Comparison of ENCODE assay signal across 17 cellular contexts in genomic region chr12:71655495-71655894, GRCh38. TPM values are rescaled to one million over a fixed set of nuclear protein-coding genes. Genes with fewer than 3 reads are reported as not detected.
A peak's percentile ranks its signal among the peaks of the same experiment; 100 is the strongest.
DNase-seq lines count a peak whose midpoint lies in the region; ATAC-seq and TF ChIP-seq lines count a peak whose summit lies in the region.
"Had no signal": no experiment of that assay in that cellular context is flagged by ENCODE, and none has a peak within 500 bp of the region (broad histone marks: within the 10 kb centered on the region; RNA-seq: fewer than 3 reads in every experiment).

No MANE protein-coding gene starts in this region.

- no peak overlapping the region for H3K4me3 ChIP-seq in CD8-positive, alpha-beta T cell (ENCODE audit: low read depth, low read length)
- H3K4me3 ChIP-seq in hepatocyte: no peak overlapping the region
- H3K4me3 ChIP-seq in prostate gland: no peak overlapping the region
- H3K4me3 ChIP-seq: adrenal gland, SK-N-MC had no signal

- H3K4me1 Mint-ChIP-seq in CD14-positive monocyte: peaks cover 18% of the 10 kb centered on the region
- H3K4me1 Mint-ChIP-seq in CD8-positive, alpha-beta T cell (ENCODE audit: low read depth): peaks cover 56% of the 10 kb centered on the region
- peaks cover 41% of the 10 kb centered on the region for H3K4me1 Mint-ChIP-seq in activated CD8-positive, alpha-beta T cell treated with anti-CD3 and anti-CD28 coated beads, Interleukin-2, amount 10 ng/mL, durations not matched to agents 7 days and 5 days (ENCODE audit: low read depth)

- H3K36me3 ChIP-seq in CD8-positive, alpha-beta T cell (ENCODE audit: insufficient read depth, low read length): peaks cover 10% of the 10 kb centered on the region
- H3K36me3 ChIP-seq in hepatocyte (replicated peaks; ENCODE audit: insufficient read depth, low read depth) (no peaks in the 10 kb centered on the region), prostate gland (no peaks in the 10 kb centered on the region)

- POLR2A ChIA-PET in CD8-positive, alpha-beta T cell (lab: Charles Lee): interaction anchor here (1.0 kb wide), 1 partner anchor 31 kb away, joined by 5 read pairs; the partner anchor contains the start of gene TMEM19
- POLR2A ChIA-PET in activated CD8-positive, alpha-beta T cell treated with anti-CD3 and anti-CD28 coated beads, Interleukin-2, amount 10 ng/mL, durations not matched to agents 7 days and 5 days (lab: Charles Lee): interaction anchor here (0.9 to 1.0 kb wide), 2 partner anchors 8 to 31 kb away, joined by 4 to 5 read pairs; partner anchors contain the start of genes THAP2 and ZFC3H1

- no peak for ATAC-seq in CD8-positive, alpha-beta T cell
- no peak for ATAC-seq in activated CD8-positive, alpha-beta T cell treated with anti-CD3 and anti-CD28 coated beads, Interleukin-2, amount 10 ng/mL, durations not matched to agents 7 days and 5 days
- ATAC-seq in GM21529 (IDR thresholded peaks at IDR 0.05; ENCODE audit: unreplicated experiment): no peak
- ATAC-seq: foreskin keratinocyte, left lobe of liver had no signal

- peak overlapping the region; percentile 31 for H3K4me2 ChIP-seq in hepatocyte

- peaks cover 29 to 40% of the 10 kb centered on the region in 2 donors for H3K36me3 Mint-ChIP-seq in CD14-positive monocyte
- peaks cover 55% of the 10 kb centered on the region for H3K36me3 Mint-ChIP-seq in CD8-positive, alpha-beta T cell
- H3K36me3 Mint-ChIP-seq in activated CD8-positive, alpha-beta T cell treated with anti-CD3 and anti-CD28 coated beads, Interleukin-2, amount 10 ng/mL, durations not matched to agents 7 days and 5 days (ENCODE audit: low read depth): peaks cover 29% of the 10 kb centered on the region

- H3K27me3 Mint-ChIP-seq in CD14-positive monocyte (ENCODE audit: low read depth in 3 of 3): no peaks in the 10 kb centered on the region
- H3K27me3 Mint-ChIP-seq in CD8-positive, alpha-beta T cell (ENCODE audit: low read depth): no peaks in the 10 kb centered on the region
- H3K27me3 Mint-ChIP-seq in activated CD8-positive, alpha-beta T cell treated with anti-CD3 and anti-CD28 coated beads, Interleukin-2, amount 10 ng/mL, durations not matched to agents 7 days and 5 days (ENCODE audit: low read depth): no peaks in the 10 kb centered on the region

- peak overlapping the region in 4 of 7 donors; percentile 28 to 69 (median 48) for H3K27ac Mint-ChIP-seq in CD14-positive monocyte
- H3K27ac Mint-ChIP-seq in CD8-positive, alpha-beta T cell: peak overlapping the region; percentile 68
- H3K27ac Mint-ChIP-seq in activated CD8-positive, alpha-beta T cell treated with anti-CD3 and anti-CD28 coated beads, Interleukin-2, amount 10 ng/mL, durations not matched to agents 7 days and 5 days: no peak overlapping the region

- peaks cover 40% of the 10 kb centered on the region for H4K20me1 ChIP-seq in hepatocyte (ENCODE audit: insufficient read depth, poor library complexity, severe bottlenecking)

- H3K9me3 ChIP-seq in CD8-positive, alpha-beta T cell (ENCODE audit: low read length): no peaks in the 10 kb centered on the region
- H3K9me3 ChIP-seq in hepatocyte (ENCODE audit: low read depth): no peaks in the 10 kb centered on the region
- no peaks in the 10 kb centered on the region for H3K9me3 ChIP-seq in prostate gland
- H3K9me3 ChIP-seq: adrenal gland, BE2C had no signal

- H3K9me3 Mint-ChIP-seq in CD14-positive monocyte: peaks cover 0 to 7% (median 0%) of the 10 kb centered on the region in 7 donors
- no peaks in the 10 kb centered on the region for H3K9me3 Mint-ChIP-seq in CD8-positive, alpha-beta T cell
- no peaks in the 10 kb centered on the region for H3K9me3 Mint-ChIP-seq in activated CD8-positive, alpha-beta T cell treated with anti-CD3 and anti-CD28 coated beads, Interleukin-2, amount 10 ng/mL, durations not matched to agents 7 days and 5 days (ENCODE audit: insufficient read depth)

- H3K4me1 ChIP-seq in CD8-positive, alpha-beta T cell (ENCODE audit: insufficient read depth, low read length): peaks cover 43% of the 10 kb centered on the region
- no peaks in the 10 kb centered on the region for H3K4me1 ChIP-seq in hepatocyte (ENCODE audit: insufficient read depth)
- H3K4me1 ChIP-seq in prostate gland (replicated peaks): no peaks in the 10 kb centered on the region
- H3K4me1 ChIP-seq: BE2C had no signal

- H3K79me2 ChIP-seq in hepatocyte: peaks cover 100% of the 10 kb centered on the region

- 79% methylated on average over 1 of the region's 1 CpG for WGBS in hepatocyte (ENCODE audit: low lambda C conversion rate, missing lambda C conversion rate)
- 64% methylated on average over 1 of the region's 1 CpG for WGBS in prostate gland

- H2AFZ ChIP-seq in hepatocyte: no peak overlapping the region

- intact Hi-C loops in CD14-positive monocyte (cut with micrococcal nuclease) (no loop called here), prostate gland (cut with DNase I) (no loop called here)
- intact Hi-C loops in CD8-positive, alpha-beta T cell (cut with DNase I, micrococcal nuclease): no loop called here

- H3K9me2 ChIP-seq in hepatocyte (replicated peaks; ENCODE audit: insufficient read depth): no peaks in the 10 kb centered on the region

- TF ChIP-seq POLR2A in prostate gland (IDR thresholded peaks at IDR 0.05): no peak

- no peak overlapping the region for H3K4me3 Mint-ChIP-seq in CD14-positive monocyte
- H3K4me3 Mint-ChIP-seq in CD8-positive, alpha-beta T cell: peak overlapping the region; percentile 67
- H3K4me3 Mint-ChIP-seq in activated CD8-positive, alpha-beta T cell treated with anti-CD3 and anti-CD28 coated beads, Interleukin-2, amount 10 ng/mL, durations not matched to agents 7 days and 5 days: peak overlapping the region; percentile 2

- DNase-seq in CD14-positive monocyte (ENCODE audit: low spot score): no peak
- DNase-seq in CD8-positive, alpha-beta T cell: no peak
- no peak for DNase-seq in activated CD8-positive, alpha-beta T cell treated with anti-CD3 and anti-CD28 coated beads, Interleukin-2, amount 10 ng/mL, durations not matched to agents 7 days and 5 days
- DNase-seq in hepatocyte (ENCODE audit: low spot score): no peak
- no peak for DNase-seq in cerebellum (ENCODE audit: low spot score)
- no peak for DNase-seq in NCI-H1436 treated with DMSO at 0.1 percent for 48 hours (lab: John Stamatoyannopoulos, UW)
- DNase-seq in prostate gland (ENCODE audit: low spot score): no peak
- DNase-seq: adrenal gland, BE2C, foreskin keratinocyte, NCI-H2081, NCI-H510A treated with DMSO at 0.1 percent for 48 hours, posterior cingulate gyrus, trophoblast cell had no signal

- TF ChIP-seq CTCF in CD14-positive monocyte (IDR thresholded peaks at IDR 0.05): no peak
- TF ChIP-seq CTCF in CD8-positive, alpha-beta T cell (IDR thresholded peaks at IDR 0.05): no peak
- TF ChIP-seq CTCF in hepatocyte (IDR thresholded peaks at IDR 0.05; ENCODE audit: poor library complexity): no peak
- TF ChIP-seq CTCF in prostate gland (IDR thresholded peaks at IDR 0.05): no peak

- no peak overlapping the region for H3K27ac ChIP-seq in CD8-positive, alpha-beta T cell (ENCODE audit: low read depth, low read length)
- H3K27ac ChIP-seq in hepatocyte (no peak overlapping the region), prostate gland (no peak overlapping the region)
- H3K27ac ChIP-seq: adrenal gland, foreskin keratinocyte, SK-N-MC had no signal

- CTCF ChIA-PET in CD8-positive, alpha-beta T cell (lab: Charles Lee): no interaction called here
- CTCF ChIA-PET in activated CD8-positive, alpha-beta T cell treated with anti-CD3 and anti-CD28 coated beads, Interleukin-2, amount 10 ng/mL, durations not matched to agents 7 days and 5 days (lab: Charles Lee): interaction anchor here (1.0 to 1.4 kb wide), 3 partner anchors 18 to 92 kb away, joined by 4 to 5 read pairs (median 4); no protein-coding TSS in a partner anchor

- H3K27me3 ChIP-seq in CD8-positive, alpha-beta T cell (ENCODE audit: insufficient read depth, low read length): no peaks in the 10 kb centered on the region
- H3K27me3 ChIP-seq in hepatocyte (no peaks in the 10 kb centered on the region), prostate gland (replicated peaks; ENCODE audit: insufficient read depth) (no peaks in the 10 kb centered on the region)
- H3K27me3 ChIP-seq: adrenal gland, BE2C, foreskin keratinocyte had no signal

RNA-seq across cellular contexts. Expression of gene ZFC3H1, which starts 8.2 kb away (rescaled TPM):
- 10 to 100 TPM; 12.5 to 16.3 TPM for polyA plus RNA-seq in CD14-positive monocyte
- total RNA-seq in CD8-positive, alpha-beta T cell: 100 to 1,000 TPM; 118 to 121 TPM
- total RNA-seq in activated CD8-positive, alpha-beta T cell treated with anti-CD3 and anti-CD28 coated beads, Interleukin-2, amount 10 ng/mL, durations not matched to agents 7 days and 5 days: 10 to 100 TPM; 45.9 to 49.9 TPM
- 46.4 and 48.6 TPM in 2 replicates for total RNA-seq in hepatocyte
- 28.0 and 45.5 TPM in 2 replicates for polyA plus RNA-seq in hepatocyte
- total RNA-seq in cerebellum: 68.7 TPM
- total RNA-seq in prostate gland: 10 to 100 TPM; 20.8 to 45.2 TPM

RNA-seq across cellular contexts. Expression of gene THAP2, which starts 8.6 kb away (rescaled TPM):
- polyA plus RNA-seq in CD14-positive monocyte: 1 to 10 TPM; 3.5 to 4.3 TPM
- total RNA-seq in CD8-positive, alpha-beta T cell: 10 to 100 TPM; 22.3 to 23.7 TPM
- 1 to 10 TPM; 3.5 to 5.2 TPM for total RNA-seq in activated CD8-positive, alpha-beta T cell treated with anti-CD3 and anti-CD28 coated beads, Interleukin-2, amount 10 ng/mL, durations not matched to agents 7 days and 5 days
- total RNA-seq in hepatocyte: 6.1 and 7.0 TPM in 2 replicates
- 6.1 and 6.9 TPM in 2 replicates for polyA plus RNA-seq in hepatocyte
- 29.1 TPM for total RNA-seq in cerebellum
- total RNA-seq in prostate gland: 1 to 10 TPM; 2.4 to 4.8 TPM

RNA-seq across cellular contexts. Expression of gene TMEM19, which starts 30.4 kb away (rescaled TPM):
- polyA plus RNA-seq in CD14-positive monocyte: 10 to 100 TPM; 25.4 to 39.7 TPM
- 10 to 100 TPM in 1 of 2 experiments, 1 to 10 TPM in 1; 8.8 to 10.0 TPM for total RNA-seq in CD8-positive, alpha-beta T cell
- 10 to 100 TPM; 22.1 to 23.9 TPM for total RNA-seq in activated CD8-positive, alpha-beta T cell treated with anti-CD3 and anti-CD28 coated beads, Interleukin-2, amount 10 ng/mL, durations not matched to agents 7 days and 5 days
- total RNA-seq in hepatocyte: 24.8 and 28.2 TPM in 2 replicates
- 19.4 and 24.1 TPM in 2 replicates for polyA plus RNA-seq in hepatocyte
- 36.8 TPM for total RNA-seq in cerebellum
- 10 to 100 TPM; 21.1 to 39.0 TPM for total RNA-seq in prostate gland

Comparison
In these comparisons a context has a peak if more than half of its experiments do, and no peak if none do; other contexts are left out.
1. H3K4me3 Mint-ChIP-seq: peak in CD8-positive, alpha-beta T cell (single experiment) and activated CD8-positive, alpha-beta T cell treated with anti-CD3 and anti-CD28 coated beads, Interleukin-2, amount 10 ng/mL, durations not matched to agents 7 days and 5 days (single experiment); none in CD14-positive monocyte (0 of 2).